Comparison of ENCODE assay signal across 9 cellular contexts in genomic region chr21:23452384-23453083, GRCh38.
DNase-seq lines count a peak whose midpoint lies in the region; ATAC-seq and TF ChIP-seq lines count a peak whose summit lies in the region.
"Had no signal": no experiment of that assay in that cellular context is flagged by ENCODE, and none has a peak within 500 bp of the region (broad histone marks: within the 10 kb centered on the region; RNA-seq: fewer than 3 reads in every experiment).

No MANE protein-coding gene starts in this region.

- 41% methylated on average over 19 of the region's 19 CpGs for WGBS in right cardiac atrium
- 40 to 41% methylated on average over 19 of the region's 19 CpGs for WGBS in heart right ventricle, 2 donors

- H3K79me2 ChIP-seq in Karpas-422 (ENCODE audit: low read length): no peaks in the 10 kb centered on the region

- intact Hi-C loops in right cardiac atrium (cut with DNase I): no loop called here
- intact Hi-C loops in heart right ventricle (cut with DNase I): no loop called here

- H3K4me1 ChIP-seq in right cardiac atrium (ENCODE audit: control insufficient read depth, insufficient read depth, low read length) (no peaks in the 10 kb centered on the region), heart right ventricle (no peaks in the 10 kb centered on the region), Karpas-422 (ENCODE audit: low read length) (no peaks in the 10 kb centered on the region)

- H3K9me2 ChIP-seq in Karpas-422 (replicated peaks; ENCODE audit: insufficient read depth, low read length): no peaks in the 10 kb centered on the region

- H3K9me3 ChIP-seq in right cardiac atrium (ENCODE audit: control insufficient read depth, low read length): no peaks in the 10 kb centered on the region
- no peaks in the 10 kb centered on the region for H3K9me3 ChIP-seq in heart right ventricle
- H3K9me3 ChIP-seq in Karpas-422 (ENCODE audit: low read length): peaks cover 31% of the 10 kb centered on the region

- H3K4me3 ChIP-seq in right cardiac atrium (ENCODE audit: low read length): no peak overlapping the region
- no peak overlapping the region for H3K4me3 ChIP-seq in heart right ventricle
- H3K4me3 ChIP-seq in Karpas-422 (ENCODE audit: low read length): no peak overlapping the region

- H3K4me2 ChIP-seq in Karpas-422 (ENCODE audit: low read depth, low read length, poor library complexity, severe bottlenecking): no peak overlapping the region

- no peaks in the 10 kb centered on the region for H3K27me3 ChIP-seq in right cardiac atrium (ENCODE audit: control insufficient read depth, insufficient read depth)
- no peaks in the 10 kb centered on the region for H3K27me3 ChIP-seq in heart right ventricle
- no peaks in the 10 kb centered on the region for H3K27me3 ChIP-seq in Karpas-422 (ENCODE audit: low read length)

- H4K20me1 ChIP-seq in Karpas-422 (ENCODE audit: insufficient read depth, low read depth, low read length): no peaks in the 10 kb centered on the region

- H3K4me1 Mint-ChIP-seq in activated naive CD8-positive, alpha-beta T cell treated with anti-CD3 and anti-CD28 coated beads for 36 hours: no peaks in the 10 kb centered on the region

- no peak overlapping the region for H2AFZ ChIP-seq in Karpas-422 (ENCODE audit: low read length)

- DNase-seq in right cardiac atrium: peak in 2 of 3 donors; percentile 20 to 23
- no peak for DNase-seq in heart right ventricle
- peak; percentile 6 for DNase-seq in activated naive CD8-positive, alpha-beta T cell treated with anti-CD3 and anti-CD28 coated beads for 36 hours
- DNase-seq in activated T-cell treated with anti-CD3 and anti-CD28 coated beads for 4 hours: no peak
- DNase-seq in Karpas-422: no peak
- no peak for DNase-seq in dermis blood vessel endothelial cell
- DNase-seq in nucleus accumbens (lab: John Stamatoyannopoulos, UW): no peak

- peak in 4 of 9 donors; percentile 15 to 23 (median 20) for TF ChIP-seq CTCF in heart right ventricle (IDR thresholded peaks at IDR 0.05)

- H3K4me3 Mint-ChIP-seq in activated naive CD8-positive, alpha-beta T cell treated with anti-CD3 and anti-CD28 coated beads for 36 hours: no peak overlapping the region
- H3K4me3 Mint-ChIP-seq: T-helper 1 cell treated with Interleukin-12 subunit alpha and Interleukin-12 subunit beta and Interleukin-4 antibody, amounts not matched to agents 30 μg/mL and 1 μg/mL, for 36 hours had no signal

- H3K27ac ChIP-seq in right cardiac atrium (ENCODE audit: low read length) (no peak overlapping the region), heart right ventricle (no peak overlapping the region), Karpas-422 (ENCODE audit: low read length) (no peak overlapping the region)

- ATAC-seq in right cardiac atrium (no peak), heart right ventricle (no peak), HG03354 (IDR thresholded peaks at IDR 0.05; ENCODE audit: poor library complexity, severe bottlenecking, unreplicated experiment) (peak; percentile 68)

- H3K36me3 ChIP-seq in heart right ventricle: no peaks in the 10 kb centered on the region
- H3K36me3 ChIP-seq in Karpas-422 (ENCODE audit: insufficient read depth, low read length): no peaks in the 10 kb centered on the region

- no peak overlapping the region for H3K27ac Mint-ChIP-seq in activated naive CD8-positive, alpha-beta T cell treated with anti-CD3 and anti-CD28 coated beads for 36 hours
- H3K27ac Mint-ChIP-seq: T-helper 1 cell treated with Interleukin-12 subunit alpha and Interleukin-12 subunit beta and Interleukin-4 antibody, amounts not matched to agents 30 μg/mL and 1 μg/mL, for 36 hours had no signal

- H3K36me3 Mint-ChIP-seq in activated naive CD8-positive, alpha-beta T cell treated with anti-CD3 and anti-CD28 coated beads for 36 hours: no peaks in the 10 kb centered on the region

- H3K9me3 Mint-ChIP-seq in activated naive CD8-positive, alpha-beta T cell treated with anti-CD3 and anti-CD28 coated beads for 36 hours: no peaks in the 10 kb centered on the region
- H3K9me3 Mint-ChIP-seq: T-helper 1 cell treated with Interleukin-12 subunit alpha and Interleukin-12 subunit beta and Interleukin-4 antibody, amounts not matched to agents 30 μg/mL and 1 μg/mL, for 36 hours had no signal

- H3K9ac ChIP-seq in Karpas-422 (ENCODE audit: low read length): no peak overlapping the region

- peaks cover 8% of the 10 kb centered on the region for H3K27me3 Mint-ChIP-seq in activated naive CD8-positive, alpha-beta T cell treated with anti-CD3 and anti-CD28 coated beads for 36 hours

Comparison
In these comparisons a context has a peak if more than half of its experiments do, and no peak if none do; other contexts are left out.
1. DNase-seq: peak in right cardiac atrium (2 of 3) and activated naive CD8-positive, alpha-beta T cell treated with anti-CD3 and anti-CD28 coated beads for 36 hours (single experiment); none in heart right ventricle (0 of 2), activated T-cell treated with anti-CD3 and anti-CD28 coated beads for 4 hours (single experiment), Karpas-422 (single experiment), dermis blood vessel endothelial cell (single experiment) and nucleus accumbens (0 of 56).